Comparison of ENCODE assay signal across 8 cellular contexts in genomic region chr20:1118004-1118335, GRCh38. TPM values are rescaled to one million over a fixed set of nuclear protein-coding genes. Genes with fewer than 3 reads are reported as not detected.
DNase-seq lines count a peak whose midpoint lies in the region; ATAC-seq and TF ChIP-seq lines count a peak whose summit lies in the region.

No MANE protein-coding gene starts in this region.

- H3K27me3 Mint-ChIP-seq in naive thymus-derived CD8-positive, alpha-beta T cell, result no peaks in the 10 kb centered on the region

- CTCF ChIA-PET in AG04450 (lab: Charles Lee), result interaction anchor here (1.5 kb wide), 1 partner anchor 9 kb away, joined by 7 read pairs; no protein-coding TSS in a partner anchor

- peak overlapping the region; percentile 88 to 97 (median 96) for H3K27ac Mint-ChIP-seq in naive thymus-derived CD8-positive, alpha-beta T cell

- H3K27me3 ChIP-seq in AG04450 (ENCODE audit: control insufficient read depth, insufficient read depth, low read length), result no peaks in the 10 kb centered on the region

- H3K9me3 Mint-ChIP-seq in naive thymus-derived CD8-positive, alpha-beta T cell, result no peaks in the 10 kb centered on the region

- H3K4me1 Mint-ChIP-seq in naive thymus-derived CD8-positive, alpha-beta T cell, result peaks cover 33 to 61% (median 57%) of the 10 kb centered on the region in 4 donors

- DNase-seq in AG04450 (ENCODE audit: low read depth, low spot score) (no peak), GDM1 (lab: John Stamatoyannopoulos, UW) (no peak), NCI-H1417 treated with DMSO at 0.1 percent for 48 hours (lab: John Stamatoyannopoulos, UW) (no peak), NCI-H1105 treated with DMSO at 0.1 percent for 48 hours (lab: John Stamatoyannopoulos, UW) (no peak), COR-L47 (lab: John Stamatoyannopoulos, UW) (no peak)
- no peak for DNase-seq in Jurkat, Clone E6-1 (ENCODE audit: low read depth, low spot score)
- DNase-seq in naive thymus-derived CD8-positive, alpha-beta T cell, result no peak

- POLR2A ChIA-PET in AG04450 (lab: Yijun Ruan, JAX), result no interaction called here
- POLR2A ChIA-PET in naive thymus-derived CD8-positive, alpha-beta T cell (lab: Charles Lee), result interaction anchor here (1.0 to 2.0 kb wide), 3 partner anchors 108 to 348 kb away, joined by 3 to 6 read pairs (median 4); partner anchors contain the start of genes FAM110A and RAD21L1

- no peaks in the 10 kb centered on the region; the same call in 1 of the 2 replicates for H3K9me3 ChIP-seq in AG04450 (ENCODE audit: control insufficient read depth, insufficient read depth, low read length)

- peak overlapping the region; percentile 81 to 97 (median 93) for H3K4me3 Mint-ChIP-seq in naive thymus-derived CD8-positive, alpha-beta T cell

- no peak overlapping the region for H3K27ac ChIP-seq in AG04450 (ENCODE audit: low read depth, low read length)
- H3K27ac ChIP-seq in cingulate gyrus (ENCODE audit: low read depth, low read length), result peak overlapping the region; percentile 78

- peaks cover 0 to 24% (median 2%) of the 10 kb centered on the region in 3 donors for H3K36me3 Mint-ChIP-seq in naive thymus-derived CD8-positive, alpha-beta T cell

- no peak for ATAC-seq in naive thymus-derived CD8-positive, alpha-beta T cell

- TF ChIP-seq CTCF in AG04450 (IDR thresholded peaks at IDR 0.05; ENCODE audit: low read depth, low read length), result no peak

- peak overlapping the region; percentile 100 for H3K4me3 ChIP-seq in AG04450 (ENCODE audit: low read depth, low read length)
- H3K4me3 ChIP-seq in Jurkat, Clone E6-1 (ENCODE audit: low read length), result peak overlapping the region; percentile 99

RNA-seq across cellular contexts. Expression of gene PSMF1, which starts 0.4 kb away (rescaled TPM):
- 107 and 116 TPM in 2 replicates for polyA plus RNA-seq in AG04450 (2011; rRNA removed)
- polyA minus RNA-seq in AG04450 (2011; rRNA and poly(A)+ RNA removed), result 71.0 and 83.7 TPM in 2 replicates
- polyA plus RNA-seq in Jurkat, Clone E6-1 (2012; ENCODE audit: insufficient read depth, insufficient read length), result 221 TPM
- 100 to 1,000 TPM; 106 to 110 TPM for total RNA-seq in naive thymus-derived CD8-positive, alpha-beta T cell
- 100 to 1,000 TPM; 121 to 171 (median 152) TPM for polyA plus RNA-seq in naive thymus-derived CD8-positive, alpha-beta T cell
